In the genomic region with DNA sequence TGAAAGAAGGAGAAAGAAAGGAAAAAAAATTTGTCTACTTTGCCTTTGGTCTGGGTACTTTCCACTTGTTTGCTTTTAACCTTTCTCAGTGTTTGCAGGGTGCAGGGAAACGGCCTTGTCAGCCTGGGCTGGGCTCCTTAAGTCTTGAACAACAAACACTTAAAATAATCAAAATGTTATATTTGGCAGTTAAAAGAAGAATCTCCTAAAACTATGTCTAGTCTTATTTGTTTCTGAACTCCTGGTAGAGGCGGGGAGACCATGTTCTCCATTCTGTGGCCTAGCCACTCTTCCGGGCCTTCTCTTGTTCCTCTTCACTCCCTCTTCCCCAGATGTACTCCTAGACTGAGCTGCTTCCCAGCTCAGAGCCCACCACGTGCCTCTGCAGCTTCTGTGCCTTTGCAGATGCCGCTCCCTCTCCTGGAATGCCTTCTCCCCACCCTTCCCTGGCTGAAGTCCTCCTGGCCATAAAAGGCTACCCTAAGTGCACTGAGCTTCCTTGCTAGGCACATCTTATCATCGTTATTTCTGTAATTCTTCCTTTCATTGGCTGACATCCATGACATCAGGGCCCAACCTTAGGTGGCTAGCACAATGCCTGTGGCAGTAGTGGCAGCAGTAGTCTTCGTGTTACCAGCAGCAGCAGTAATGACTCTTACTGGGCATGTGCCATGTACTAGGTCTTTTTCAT, we compare ENCODE assay signal across 9 cellular contexts.
DNase-seq lines count a peak whose midpoint lies in the region; ATAC-seq and TF ChIP-seq lines count a peak whose summit lies in the region.
"Had no signal": no experiment of that assay in that cellular context is flagged by ENCODE, and none has a peak within 500 bp of the region (broad histone marks: within the 10 kb centered on the region; RNA-seq: fewer than 3 reads in every experiment).

No MANE protein-coding gene starts in this region.

- no peak overlapping the region for H3K4me3 ChIP-seq in retinal pigment epithelial cell (ENCODE audit: low read length)

- H3K27ac Mint-ChIP-seq in WTC11: no peak overlapping the region; the same call in 1 of the 2 replicates

- POLR2A ChIA-PET in WTC11 (lab: Charles Lee): interaction anchor here (1.1 kb wide), 1 partner anchor 109 kb away, joined by 3 read pairs; no protein-coding TSS in a partner anchor

- peak; percentile 70 for DNase-seq in GM03348 (ENCODE audit: low spot score)
- no peak for DNase-seq in WTC11 (ENCODE audit: low spot score)
- peak; percentile 58 for DNase-seq in left ventricle myocardium superior
- peak; percentile 63 for DNase-seq in retinal pigment epithelial cell (ENCODE audit: low read depth)
- no peak for DNase-seq in stimulated activated naive CD4-positive, alpha-beta T cell treated with Interleukin-2 at 50 U/mL for 16 hours (lab: John Stamatoyannopoulos, UW)
- no peak for DNase-seq in GM13976 (ENCODE audit: low spot score)
- DNase-seq: SK-N-SH had no signal

- H3K36me3 Mint-ChIP-seq in WTC11: 0 out of 2 replicates have a peak, but pooled peaks cover 3% of the 10 kb centered on the region

- no peaks in the 10 kb centered on the region for H3K27me3 Mint-ChIP-seq in WTC11 (ENCODE audit: low read depth)

- peaks cover 5% of the 10 kb centered on the region for H3K9me3 Mint-ChIP-seq in WTC11

- H3K4me3 Mint-ChIP-seq in WTC11: no peak overlapping the region

- ATAC-seq in WTC11: no peak
- peak; percentile 85 for ATAC-seq in left ventricle myocardium superior
- ATAC-seq in HG03521 (IDR thresholded peaks at IDR 0.05; ENCODE audit: unreplicated experiment): no peak
- ATAC-seq in HG03354 (IDR thresholded peaks at IDR 0.05; ENCODE audit: poor library complexity, severe bottlenecking, unreplicated experiment): no peak

- in situ Hi-C loops in GM13976 (cut with MboI; ENCODE audit: low sequenced_read_pairs, unreplicated experiment): no loop called here

- peaks cover 41% of the 10 kb centered on the region for H3K4me1 Mint-ChIP-seq in WTC11

- intact Hi-C loops in left ventricle myocardium superior (cut with micrococcal nuclease): no loop called here

- TF ChIP-seq CTCF in WTC11 (IDR thresholded peaks at IDR 0.05) (no peak), retinal pigment epithelial cell (conservative IDR thresholded peaks at IDR 0.05; ENCODE audit: low read depth, low read length) (no peak), GM13976 (IDR thresholded peaks at IDR 0.05; ENCODE audit: borderline replicate concordance, control extremely low read depth, extremely low read depth, insufficient read depth, missing control alignments) (no peak)

- CTCF ChIA-PET in WTC11 (lab: Charles Lee): interaction anchor here (0.9 to 1.4 kb wide), 2 partner anchors 62 to 457 kb away, joined by 3 to 5 read pairs; no protein-coding TSS in a partner anchor

TF ChIP-seq in WTC11, 78 proteins besides CTCF, POLR2A, EP300 and RAD21:
- TF ChIP-seq, protein P1, sequence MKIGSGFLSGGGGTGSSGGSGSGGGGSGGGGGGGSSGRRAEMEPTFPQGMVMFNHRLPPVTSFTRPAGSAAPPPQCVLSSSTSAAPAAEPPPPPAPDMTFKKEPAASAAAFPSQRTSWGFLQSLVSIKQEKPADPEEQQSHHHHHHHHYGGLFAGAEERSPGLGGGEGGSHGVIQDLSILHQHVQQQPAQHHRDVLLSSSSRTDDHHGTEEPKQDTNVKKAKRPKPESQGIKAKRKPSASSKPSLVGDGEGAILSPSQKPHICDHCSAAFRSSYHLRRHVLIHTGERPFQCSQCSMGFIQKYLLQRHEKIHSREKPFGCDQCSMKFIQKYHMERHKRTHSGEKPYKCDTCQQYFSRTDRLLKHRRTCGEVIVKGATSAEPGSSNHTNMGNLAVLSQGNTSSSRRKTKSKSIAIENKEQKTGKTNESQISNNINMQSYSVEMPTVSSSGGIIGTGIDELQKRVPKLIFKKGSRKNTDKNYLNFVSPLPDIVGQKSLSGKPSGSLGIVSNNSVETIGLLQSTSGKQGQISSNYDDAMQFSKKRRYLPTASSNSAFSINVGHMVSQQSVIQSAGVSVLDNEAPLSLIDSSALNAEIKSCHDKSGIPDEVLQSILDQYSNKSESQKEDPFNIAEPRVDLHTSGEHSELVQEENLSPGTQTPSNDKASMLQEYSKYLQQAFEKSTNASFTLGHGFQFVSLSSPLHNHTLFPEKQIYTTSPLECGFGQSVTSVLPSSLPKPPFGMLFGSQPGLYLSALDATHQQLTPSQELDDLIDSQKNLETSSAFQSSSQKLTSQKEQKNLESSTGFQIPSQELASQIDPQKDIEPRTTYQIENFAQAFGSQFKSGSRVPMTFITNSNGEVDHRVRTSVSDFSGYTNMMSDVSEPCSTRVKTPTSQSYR (CRISPR knock-in tag; IDR thresholded peaks at IDR 0.05): no peak
- TF ChIP-seq, protein P2, sequence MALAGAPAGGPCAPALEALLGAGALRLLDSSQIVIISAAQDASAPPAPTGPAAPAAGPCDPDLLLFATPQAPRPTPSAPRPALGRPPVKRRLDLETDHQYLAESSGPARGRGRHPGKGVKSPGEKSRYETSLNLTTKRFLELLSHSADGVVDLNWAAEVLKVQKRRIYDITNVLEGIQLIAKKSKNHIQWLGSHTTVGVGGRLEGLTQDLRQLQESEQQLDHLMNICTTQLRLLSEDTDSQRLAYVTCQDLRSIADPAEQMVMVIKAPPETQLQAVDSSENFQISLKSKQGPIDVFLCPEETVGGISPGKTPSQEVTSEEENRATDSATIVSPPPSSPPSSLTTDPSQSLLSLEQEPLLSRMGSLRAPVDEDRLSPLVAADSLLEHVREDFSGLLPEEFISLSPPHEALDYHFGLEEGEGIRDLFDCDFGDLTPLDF (CRISPR knock-in tag; IDR thresholded peaks at IDR 0.05): no peak
- TF ChIP-seq, protein P3, sequence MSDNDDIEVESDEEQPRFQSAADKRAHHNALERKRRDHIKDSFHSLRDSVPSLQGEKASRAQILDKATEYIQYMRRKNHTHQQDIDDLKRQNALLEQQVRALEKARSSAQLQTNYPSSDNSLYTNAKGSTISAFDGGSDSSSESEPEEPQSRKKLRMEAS (CRISPR knock-in tag; IDR thresholded peaks at IDR 0.05): peak; percentile 15; the same call in 1 of the 2 replicates
TF ChIP-seq in WTC11: peak in this region for 1.

Comparison
In these comparisons a context has a peak if more than half of its experiments do, and no peak if none do; other contexts are left out.
1. DNase-seq: peak in GM03348 (single experiment), left ventricle myocardium superior (single experiment) and retinal pigment epithelial cell (single experiment); none in WTC11 (single experiment), stimulated activated naive CD4-positive, alpha-beta T cell treated with Interleukin-2 at 50 U/mL for 16 hours (single experiment) and GM13976 (single experiment).